Comparison of ENCODE assay signal across 2 cellular contexts in genomic region chr3:98985406-98985805, GRCh38.
TF ChIP-seq lines count a peak whose summit lies in the region.

No MANE protein-coding gene starts in this region.

TF ChIP-seq in A549, 52 proteins besides CTCF, POLR2A, EP300 and RAD21:
- TF ChIP-seq NPAS2 (CRISPR knock-in tag; IDR thresholded peaks at IDR 0.05; ENCODE audit: borderline replicate concordance) (no peak), BCL3 (IDR thresholded peaks at IDR 0.05) (no peak), CEBPB (IDR thresholded peaks at IDR 0.05) (peak in 1 of 2 experiments; percentile 53; a peak in 2 of 4 replicates), SMC3 (IDR thresholded peaks at IDR 0.05) (peak; percentile 79), TP53 (CRISPR knock-in tag; IDR thresholded peaks at IDR 0.05) (no peak), FOXS1 (CRISPR knock-in tag; IDR thresholded peaks at IDR 0.05) (no peak), FOSL2 (IDR thresholded peaks at IDR 0.05) (no peak), FOSL2 (CRISPR knock-in tag; IDR thresholded peaks at IDR 0.05) (no peak), GATA3 (IDR thresholded peaks at IDR 0.05; ENCODE audit: borderline replicate concordance) (no peak)

TF ChIP-seq in H1, 55 proteins besides CTCF, POLR2A, EP300 and RAD21 (continued from another document):
- TF ChIP-seq ATF2 (IDR thresholded peaks at IDR 0.05; ENCODE audit: low read length) (no peak), BCL11A (IDR thresholded peaks at IDR 0.05; ENCODE audit: low read depth in 2 of 2, low read length in 2 of 2) (no peak), MAX (IDR thresholded peaks at IDR 0.05) (no peak), TEAD4 (IDR thresholded peaks at IDR 0.05; ENCODE audit: low read depth, low read length) (no peak), SP4 (IDR thresholded peaks at IDR 0.05; ENCODE audit: low read length) (no peak), TBP (IDR thresholded peaks at IDR 0.05; ENCODE audit: low read depth, low read length) (no peak), HDAC2 (IDR thresholded peaks at IDR 0.05; ENCODE audit: borderline replicate concordance in 1 of 2, low read depth in 2 of 2, low read length in 2 of 2) (no peak), SAP30 (IDR thresholded peaks at IDR 0.05; ENCODE audit: insufficient read depth, insufficient replicate concordance, low read length) (no peak), TAF7 (optimal IDR thresholded peaks at IDR 0.05; ENCODE audit: borderline replicate concordance, low read depth, low read length) (no peak), TCF12 (IDR thresholded peaks at IDR 0.05; ENCODE audit: low read depth, low read length) (no peak), CHD7 (IDR thresholded peaks at IDR 0.05; ENCODE audit: insufficient replicate concordance, low read length) (no peak), RXRA (IDR thresholded peaks at IDR 0.05; ENCODE audit: insufficient read depth, low read depth, low read length) (no peak), EZH2 (IDR thresholded peaks at IDR 0.05; ENCODE audit: low read depth, low read length, severe bottlenecking) (no peak), ZNF274 (IDR thresholded peaks at IDR 0.05; ENCODE audit: borderline replicate concordance, extremely low read depth, low read length) (no peak), SP2 (IDR thresholded peaks at IDR 0.05; ENCODE audit: low read length) (no peak)
